ENCODE assay signal across 14 cellular contexts in the genomic region with DNA sequence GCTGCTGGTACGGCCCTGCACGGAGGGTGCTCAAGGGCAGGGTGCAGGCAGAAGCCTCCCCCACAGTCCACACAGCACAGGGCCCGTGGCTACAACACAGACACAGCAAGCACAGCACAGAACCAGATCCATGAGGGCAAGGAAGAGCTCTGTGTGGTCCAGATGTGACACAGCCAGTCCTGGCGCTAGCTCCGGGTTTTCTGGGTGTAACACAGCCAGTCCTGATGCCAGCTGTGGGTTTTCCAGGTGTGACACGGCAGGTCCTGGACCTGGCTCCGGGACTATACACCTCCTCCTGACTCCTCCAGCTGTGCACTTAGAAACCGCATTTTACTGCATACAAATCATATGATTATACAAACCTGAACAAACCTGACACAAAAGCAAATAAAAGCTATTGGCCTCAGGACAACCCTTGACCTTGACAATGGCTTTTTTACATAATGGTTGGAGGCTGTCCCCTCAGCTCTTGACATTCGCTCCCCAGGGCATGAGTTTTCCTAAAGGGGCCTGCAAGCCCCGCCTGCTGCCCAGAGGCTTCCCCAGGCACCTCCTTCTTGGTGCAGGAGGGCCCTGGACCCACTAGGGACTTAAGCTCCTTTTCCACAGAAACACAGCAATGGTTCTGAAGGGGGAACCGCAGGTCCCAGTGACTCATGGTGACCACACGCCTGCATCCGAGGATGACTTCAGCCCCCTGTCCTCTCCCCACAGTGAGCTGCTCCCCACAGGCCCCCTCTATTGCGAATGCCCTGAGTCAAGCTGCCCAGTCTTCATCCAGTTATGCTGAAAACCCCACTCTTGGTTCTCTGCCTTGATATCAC.
DNase-seq lines count a peak whose midpoint lies in the region; ATAC-seq, FAIRE-seq and TF ChIP-seq lines count a peak whose summit lies in the region.
"Had no signal": no experiment of that assay in that cellular context is flagged by ENCODE, and none has a peak within 500 bp of the region (broad histone marks: within the 10 kb centered on the region; RNA-seq: fewer than 3 reads in every experiment).

No MANE protein-coding gene starts in this region.

- peaks cover 68% of the 10 kb centered on the region for H4K20me1 ChIP-seq in HepG2 (ENCODE audit: insufficient read depth, low read length)

- peak; percentile 63 for ATAC-seq in HepG2
- ATAC-seq in GM21367 (IDR thresholded peaks at IDR 0.05; ENCODE audit: unreplicated experiment): no peak
- no peak for ATAC-seq in HG02610 (IDR thresholded peaks at IDR 0.05; ENCODE audit: unreplicated experiment)
- ATAC-seq: natural killer cell had no signal

- FAIRE-seq in HepG2 (lab: Jason Lieb, UNC): no peak

- H3K9me3 ChIP-seq in HepG2 (ENCODE audit: low read length): peaks cover 21% of the 10 kb centered on the region
- H3K9me3 ChIP-seq: tibial artery had no signal

- H3K36me3 ChIP-seq in HepG2 (replicated peaks in 1 of 2; ENCODE audit: control insufficient read depth in 1 of 2, insufficient read depth in 2 of 2, low read length in 2 of 2): no peaks in the 10 kb centered on the region; a peak in 1 of 5 replicates
- H3K36me3 ChIP-seq: tibial artery had no signal

- TF ChIP-seq RAD21 in HepG2 (CRISPR knock-in tag; IDR thresholded peaks at IDR 0.05): no peak

- H3K4me1 ChIP-seq in HepG2 (ENCODE audit: insufficient read depth, low read length): peaks cover 14% of the 10 kb centered on the region
- H3K4me1 ChIP-seq: tibial artery had no signal

- WGBS in HepG2 (ENCODE audit: low lambda C conversion rate): 44% methylated on average over 9 of the region's 14 CpGs

- BruUV-seq in HepG2 (replicated peaks; lab: Mats Ljungman, UMichigan): no TSS peak

- no peak overlapping the region for H2AFZ ChIP-seq in HepG2 (ENCODE audit: low read length)

- no peak overlapping the region for H3K27ac ChIP-seq in HepG2 (ENCODE audit: extremely low read length, insufficient read depth, low read length)
- H3K27ac ChIP-seq: dorsolateral prefrontal cortex, tibial artery had no signal

- no peak overlapping the region for H3K9ac ChIP-seq in HepG2 (ENCODE audit: insufficient read depth, low read depth, low read length)

- intact Hi-C loops in HepG2 (cut with micrococcal nuclease; ENCODE audit: unreplicated experiment): no loop called here

- peak; percentile 68 for DNase-seq in DMS53 treated with DMSO at 0.1 percent for 48 hours (lab: John Stamatoyannopoulos, UW; ENCODE audit: unreplicated experiment)
- DNase-seq in LNCaP clone FGC (ENCODE audit: low read depth): peak; percentile 76
- peak; percentile 59 for DNase-seq in RPMI7951 (ENCODE audit: low read depth)
- DNase-seq in HepG2 (ENCODE audit: low spot score): peak; percentile 18
- no peak for DNase-seq in retina
- DNase-seq: activated CD4-positive, alpha-beta T cell treated with anti-CD3 and anti-CD28 coated beads, Interleukin-2, amount 50 U/mL, for 48 hours; activated T-cell treated with anti-CD3 and anti-CD28 coated beads, Interleukin-2, amount 50 U/mL, for 1 hour; dorsolateral prefrontal cortex; natural killer cell; NCI-H1048; NCI-H446; tibial artery had no signal

- CTCF ChIA-PET in HepG2 (lab: Yijun Ruan, JAX; ENCODE audit: low intra/inter-chr PET ratio, low total read pairs): no interaction called here

- TF ChIP-seq POLR2A in HepG2 (IDR thresholded peaks at IDR 0.05; ENCODE audit: insufficient read depth in 1 of 2, low read depth in 2 of 2, low read length in 2 of 2): no peak

- H3K27me3 ChIP-seq in HepG2 (ENCODE audit: control insufficient read depth in 1 of 2, insufficient read depth in 2 of 2, low read length in 2 of 2): peaks cover 0 to 1% of the 10 kb centered on the region in 2 experiments; a peak in 1 of 5 replicates

- H3K4me2 ChIP-seq in HepG2 (ENCODE audit: low read depth, low read length): no peak overlapping the region

- no peaks in the 10 kb centered on the region for H3K79me2 ChIP-seq in HepG2 (ENCODE audit: insufficient read depth, low read length)

- TF ChIP-seq EP300 in HepG2 (IDR thresholded peaks at IDR 0.05; ENCODE audit: low read depth in 2 of 2, low read length in 2 of 2) (no peak), HepG2 (CRISPR knock-in tag; IDR thresholded peaks at IDR 0.05; ENCODE audit: borderline replicate concordance) (no peak)

- POLR2A ChIA-PET in HepG2 (lab: Yijun Ruan, JAX): no interaction called here

- no peak overlapping the region for H3K4me3 ChIP-seq in LNCaP clone FGC (ENCODE audit: low read depth, low read length)
- no peak overlapping the region for H3K4me3 ChIP-seq in HepG2 (replicated peaks in 1 of 3; ENCODE audit: insufficient read depth in 1 of 3, low read depth in 2 of 3, low read length in 3 of 3)
- H3K4me3 ChIP-seq: dorsolateral prefrontal cortex, tibial artery had no signal

- in situ Hi-C loops in HepG2 (cut with HindIII; ENCODE audit: extremely low pct_ligation_motif_present, low pct_unique_long_range_greater_than_20kb): no loop called here

- TF ChIP-seq CTCF in LNCaP clone FGC (IDR thresholded peaks at IDR 0.05; ENCODE audit: control insufficient read depth, extremely low read depth, insufficient read depth): no peak
- no peak for TF ChIP-seq CTCF in HepG2 (CRISPR knock-in tag; IDR thresholded peaks at IDR 0.05)

TF ChIP-seq in HepG2, 621 proteins besides CTCF, POLR2A, EP300 and RAD21 (continues in another document):
- TF ChIP-seq ZNF235 (CRISPR knock-in tag; IDR thresholded peaks at IDR 0.05; ENCODE audit: borderline replicate concordance) (no peak), RXRA (CRISPR knock-in tag; IDR thresholded peaks at IDR 0.05) (peak; percentile 33; the same call in 1 of the 2 replicates), AKAP8 (CRISPR knock-in tag; IDR thresholded peaks at IDR 0.05) (no peak), HNRNPL (IDR thresholded peaks at IDR 0.05; ENCODE audit: low read depth, low read length) (no peak), GPN1 (CRISPR knock-in tag; IDR thresholded peaks at IDR 0.05; ENCODE audit: borderline replicate concordance) (no peak)
- TF ChIP-seq, protein P1, sequence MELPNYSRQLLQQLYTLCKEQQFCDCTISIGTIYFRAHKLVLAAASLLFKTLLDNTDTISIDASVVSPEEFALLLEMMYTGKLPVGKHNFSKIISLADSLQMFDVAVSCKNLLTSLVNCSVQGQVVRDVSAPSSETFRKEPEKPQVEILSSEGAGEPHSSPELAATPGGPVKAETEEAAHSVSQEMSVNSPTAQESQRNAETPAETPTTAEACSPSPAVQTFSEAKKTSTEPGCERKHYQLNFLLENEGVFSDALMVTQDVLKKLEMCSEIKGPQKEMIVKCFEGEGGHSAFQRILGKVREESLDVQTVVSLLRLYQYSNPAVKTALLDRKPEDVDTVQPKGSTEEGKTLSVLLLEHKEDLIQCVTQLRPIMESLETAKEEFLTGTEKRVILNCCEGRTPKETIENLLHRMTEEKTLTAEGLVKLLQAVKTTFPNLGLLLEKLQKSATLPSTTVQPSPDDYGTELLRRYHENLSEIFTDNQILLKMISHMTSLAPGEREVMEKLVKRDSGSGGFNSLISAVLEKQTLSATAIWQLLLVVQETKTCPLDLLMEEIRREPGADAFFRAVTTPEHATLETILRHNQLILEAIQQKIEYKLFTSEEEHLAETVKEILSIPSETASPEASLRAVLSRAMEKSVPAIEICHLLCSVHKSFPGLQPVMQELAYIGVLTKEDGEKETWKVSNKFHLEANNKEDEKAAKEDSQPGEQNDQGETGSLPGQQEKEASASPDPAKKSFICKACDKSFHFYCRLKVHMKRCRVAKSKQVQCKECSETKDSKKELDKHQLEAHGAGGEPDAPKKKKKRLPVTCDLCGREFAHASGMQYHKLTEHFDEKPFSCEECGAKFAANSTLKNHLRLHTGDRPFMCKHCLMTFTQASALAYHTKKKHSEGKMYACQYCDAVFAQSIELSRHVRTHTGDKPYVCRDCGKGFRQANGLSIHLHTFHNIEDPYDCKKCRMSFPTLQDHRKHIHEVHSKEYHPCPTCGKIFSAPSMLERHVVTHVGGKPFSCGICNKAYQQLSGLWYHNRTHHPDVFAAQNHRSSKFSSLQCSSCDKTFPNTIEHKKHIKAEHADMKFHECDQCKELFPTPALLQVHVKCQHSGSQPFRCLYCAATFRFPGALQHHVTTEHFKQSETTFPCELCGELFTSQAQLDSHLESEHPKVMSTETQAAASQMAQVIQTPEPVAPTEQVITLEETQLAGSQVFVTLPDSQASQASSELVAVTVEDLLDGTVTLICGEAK (IDR thresholded peaks at IDR 0.05): no peak
- TF ChIP-seq, protein P1 (CRISPR knock-in tag; IDR thresholded peaks at IDR 0.05): no peak
